In genomic region chr12:47413806-47414205, GRCh38 we compare ENCODE assay signal across 23 cellular contexts.
A peak's percentile ranks its signal among the peaks of the same experiment; 100 is the strongest.
DNase-seq lines count a peak whose midpoint lies in the region; ATAC-seq lines count a peak whose summit lies in the region.
"Had no signal": no experiment of that assay in that cellular context is flagged by ENCODE, and none has a peak within 500 bp of the region (broad histone marks: within the 10 kb centered on the region; RNA-seq: fewer than 3 reads in every experiment).

No MANE protein-coding gene starts in this region.

- peak overlapping the region; percentile 5 for H3K27ac Mint-ChIP-seq in activated naive CD8-positive, alpha-beta T cell
- H3K27ac Mint-ChIP-seq in activated naive CD8-positive, alpha-beta T cell treated with anti-CD3 and anti-CD28 coated beads for 36 hours: no peak overlapping the region
- peak overlapping the region; percentile 12 for H3K27ac Mint-ChIP-seq in activated T-helper 1 cell treated with anti-CD3 and anti-CD28 coated beads, Interleukin-12 subunit alpha, Interleukin-12 subunit beta, Interleukin-2, Interleukin-4 antibody, amounts not matched to agents 30 ng/mL and 10 ng/mL and 1 ng/mL, durations not matched to agents 14 hours and 24 hours and 36 hours
- H3K27ac Mint-ChIP-seq in T-helper 2 cell treated with Interferon-gamma antibody and Interleukin-4, amounts not matched to agents 5 μg/mL and 100 μg/mL, for 36 hours: no peak overlapping the region
- H3K27ac Mint-ChIP-seq: activated T-helper 2 cell treated with anti-CD3 and anti-CD28 coated beads, Interferon-gamma antibody, Interleukin-2, Interleukin-4, amounts not matched to agents 10 μg/mL and 5 μg/mL and 100 μg/mL, durations not matched to agents 14 hours and 24 hours and 36 hours; type B pancreatic cell had no signal

- no peak overlapping the region for H3K4me3 ChIP-seq in effector memory CD4-positive, alpha-beta T cell (ENCODE audit: insufficient read depth, low read depth, low read length, poor library complexity, severe bottlenecking)
- H3K4me3 ChIP-seq: body of pancreas, gastroesophageal sphincter, mucosa of descending colon, right atrium auricular region, stomach had no signal

- intact Hi-C loops in activated T-helper 1 cell treated with anti-CD3 and anti-CD28 coated beads, Interleukin-12 subunit alpha, Interleukin-12 subunit beta, Interleukin-2, Interleukin-4 antibody, amounts not matched to agents 30 ng/mL and 10 ng/mL and 1 ng/mL, durations not matched to agents 14 hours and 24 hours and 36 hours (cut with micrococcal nuclease): loop anchor here (2.0 to 5.0 kb wide), 2 partner anchors 13 to 382 kb away; no protein-coding TSS in a partner anchor

- no peak for ATAC-seq in HG03432 (IDR thresholded peaks at IDR 0.05; ENCODE audit: unreplicated experiment)
- ATAC-seq: body of pancreas, gastroesophageal sphincter, HCT116, left ventricle myocardium superior, mucosa of descending colon had no signal

- DNase-seq in activated naive CD8-positive, alpha-beta T cell treated with anti-CD3 and anti-CD28 coated beads for 36 hours: no peak
- DNase-seq in activated T-helper 1 cell treated with anti-CD3 and anti-CD28 coated beads, Interleukin-12 subunit alpha, Interleukin-12 subunit beta, Interleukin-2, Interleukin-4 antibody, amounts not matched to agents 30 ng/mL and 10 ng/mL and 1 ng/mL, durations not matched to agents 14 hours and 24 hours and 36 hours (ENCODE audit: low spot score): no peak
- DNase-seq in glomerular visceral epithelial cell (ENCODE audit: extremely low spot score) (peak; percentile 15), HCEC 1CT (no peak)
- no peak for DNase-seq in effector memory CD4-positive, alpha-beta T cell
- DNase-seq in T-helper 2 cell treated with Interferon-gamma antibody and Interleukin-4, amounts not matched to agents 5 μg/mL and 100 μg/mL, for 36 hours (ENCODE audit: low spot score): no peak
- DNase-seq: activated CD8-positive, alpha-beta memory T cell treated with anti-CD3 and anti-CD28 coated beads for 24 hours; body of pancreas; cortex of kidney; KG1; left ventricle myocardium superior; mucosa of descending colon; NCI-H1048; NCI-H526; nucleus accumbens; stomach had no signal

- H3K27ac ChIP-seq in effector memory CD4-positive, alpha-beta T cell (ENCODE audit: insufficient read depth, low read length, poor library complexity, severe bottlenecking): no peak overlapping the region
- H3K27ac ChIP-seq: body of pancreas, gastroesophageal sphincter, right atrium auricular region, stomach had no signal

- H3K4me3 Mint-ChIP-seq in activated naive CD8-positive, alpha-beta T cell: no peak overlapping the region
- H3K4me3 Mint-ChIP-seq in activated naive CD8-positive, alpha-beta T cell treated with anti-CD3 and anti-CD28 coated beads for 36 hours: no peak overlapping the region
- H3K4me3 Mint-ChIP-seq in activated T-helper 1 cell treated with anti-CD3 and anti-CD28 coated beads, Interleukin-12 subunit alpha, Interleukin-12 subunit beta, Interleukin-2, Interleukin-4 antibody, amounts not matched to agents 30 ng/mL and 10 ng/mL and 1 ng/mL, durations not matched to agents 14 hours and 24 hours and 36 hours: no peak overlapping the region
- H3K4me3 Mint-ChIP-seq in T-helper 2 cell treated with Interferon-gamma antibody and Interleukin-4, amounts not matched to agents 5 μg/mL and 100 μg/mL, for 36 hours: no peak overlapping the region
- H3K4me3 Mint-ChIP-seq: type B pancreatic cell had no signal

- no peaks in the 10 kb centered on the region for H3K27me3 ChIP-seq in effector memory CD4-positive, alpha-beta T cell (replicated peaks; ENCODE audit: control insufficient read depth, insufficient read depth, low read length, poor library complexity, severe bottlenecking)
- H3K27me3 ChIP-seq: body of pancreas, gastroesophageal sphincter, right atrium auricular region, stomach had no signal

- no peaks in the 10 kb centered on the region for H3K4me1 ChIP-seq in effector memory CD4-positive, alpha-beta T cell (ENCODE audit: control insufficient read depth, insufficient read depth, low read length, poor library complexity, severe bottlenecking)
- H3K4me1 ChIP-seq: body of pancreas, gastroesophageal sphincter, right atrium auricular region, stomach had no signal

- no peaks in the 10 kb centered on the region for H3K9me3 ChIP-seq in effector memory CD4-positive, alpha-beta T cell (ENCODE audit: control insufficient read depth, low read length)
- H3K9me3 ChIP-seq: body of pancreas, gastroesophageal sphincter, mucosa of descending colon, right atrium auricular region, stomach had no signal

- H3K27me3 Mint-ChIP-seq in activated naive CD8-positive, alpha-beta T cell: no peaks in the 10 kb centered on the region
- no peaks in the 10 kb centered on the region for H3K27me3 Mint-ChIP-seq in activated naive CD8-positive, alpha-beta T cell treated with anti-CD3 and anti-CD28 coated beads for 36 hours
- H3K27me3 Mint-ChIP-seq in activated T-helper 1 cell treated with anti-CD3 and anti-CD28 coated beads, Interleukin-12 subunit alpha, Interleukin-12 subunit beta, Interleukin-2, Interleukin-4 antibody, amounts not matched to agents 30 ng/mL and 10 ng/mL and 1 ng/mL, durations not matched to agents 14 hours and 24 hours and 36 hours (ENCODE audit: insufficient read depth): no peaks in the 10 kb centered on the region
- no peaks in the 10 kb centered on the region for H3K27me3 Mint-ChIP-seq in T-helper 2 cell treated with Interferon-gamma antibody and Interleukin-4, amounts not matched to agents 5 μg/mL and 100 μg/mL, for 36 hours (ENCODE audit: low read depth)

- no peaks in the 10 kb centered on the region for H3K9me3 Mint-ChIP-seq in activated naive CD8-positive, alpha-beta T cell (ENCODE audit: low read depth)
- H3K9me3 Mint-ChIP-seq in activated naive CD8-positive, alpha-beta T cell treated with anti-CD3 and anti-CD28 coated beads for 36 hours: peaks cover 6% of the 10 kb centered on the region
- no peaks in the 10 kb centered on the region for H3K9me3 Mint-ChIP-seq in activated T-helper 1 cell treated with anti-CD3 and anti-CD28 coated beads, Interleukin-12 subunit alpha, Interleukin-12 subunit beta, Interleukin-2, Interleukin-4 antibody, amounts not matched to agents 30 ng/mL and 10 ng/mL and 1 ng/mL, durations not matched to agents 14 hours and 24 hours and 36 hours
- no peaks in the 10 kb centered on the region for H3K9me3 Mint-ChIP-seq in T-helper 2 cell treated with Interferon-gamma antibody and Interleukin-4, amounts not matched to agents 5 μg/mL and 100 μg/mL, for 36 hours
- H3K9me3 Mint-ChIP-seq: activated T-helper 2 cell treated with anti-CD3 and anti-CD28 coated beads, Interferon-gamma antibody, Interleukin-2, Interleukin-4, amounts not matched to agents 10 μg/mL and 5 μg/mL and 100 μg/mL, durations not matched to agents 14 hours and 24 hours and 36 hours; type B pancreatic cell had no signal

- no peaks in the 10 kb centered on the region for H3K36me3 Mint-ChIP-seq in activated naive CD8-positive, alpha-beta T cell
- H3K36me3 Mint-ChIP-seq in activated naive CD8-positive, alpha-beta T cell treated with anti-CD3 and anti-CD28 coated beads for 36 hours: peaks cover 8% of the 10 kb centered on the region
- peaks cover 3% of the 10 kb centered on the region for H3K36me3 Mint-ChIP-seq in activated T-helper 1 cell treated with anti-CD3 and anti-CD28 coated beads, Interleukin-12 subunit alpha, Interleukin-12 subunit beta, Interleukin-2, Interleukin-4 antibody, amounts not matched to agents 30 ng/mL and 10 ng/mL and 1 ng/mL, durations not matched to agents 14 hours and 24 hours and 36 hours (ENCODE audit: low read depth)
- no peaks in the 10 kb centered on the region for H3K36me3 Mint-ChIP-seq in T-helper 2 cell treated with Interferon-gamma antibody and Interleukin-4, amounts not matched to agents 5 μg/mL and 100 μg/mL, for 36 hours (ENCODE audit: low read depth)
- H3K36me3 Mint-ChIP-seq: type B pancreatic cell had no signal

- peaks cover 72% of the 10 kb centered on the region for H3K4me1 Mint-ChIP-seq in activated naive CD8-positive, alpha-beta T cell (ENCODE audit: low read depth)
- H3K4me1 Mint-ChIP-seq in activated naive CD8-positive, alpha-beta T cell treated with anti-CD3 and anti-CD28 coated beads for 36 hours: peaks cover 63% of the 10 kb centered on the region
- peaks cover 46% of the 10 kb centered on the region for H3K4me1 Mint-ChIP-seq in activated T-helper 1 cell treated with anti-CD3 and anti-CD28 coated beads, Interleukin-12 subunit alpha, Interleukin-12 subunit beta, Interleukin-2, Interleukin-4 antibody, amounts not matched to agents 30 ng/mL and 10 ng/mL and 1 ng/mL, durations not matched to agents 14 hours and 24 hours and 36 hours (ENCODE audit: low read depth)
- peaks cover 11% of the 10 kb centered on the region for H3K4me1 Mint-ChIP-seq in T-helper 2 cell treated with Interferon-gamma antibody and Interleukin-4, amounts not matched to agents 5 μg/mL and 100 μg/mL, for 36 hours (ENCODE audit: low read depth)

- no peaks in the 10 kb centered on the region for H3K36me3 ChIP-seq in effector memory CD4-positive, alpha-beta T cell (ENCODE audit: control insufficient read depth, insufficient read depth, low read length)
- H3K36me3 ChIP-seq: gastroesophageal sphincter, right atrium auricular region, stomach had no signal

Comparison
In these comparisons a context has a peak if more than half of its experiments do, and no peak if none do; other contexts are left out.
1. H3K27ac Mint-ChIP-seq: peak in activated naive CD8-positive, alpha-beta T cell (single experiment) and activated T-helper 1 cell treated with anti-CD3 and anti-CD28 coated beads, Interleukin-12 subunit alpha, Interleukin-12 subunit beta, Interleukin-2, Interleukin-4 antibody, amounts not matched to agents 30 ng/mL and 10 ng/mL and 1 ng/mL, durations not matched to agents 14 hours and 24 hours and 36 hours (single experiment); none in activated naive CD8-positive, alpha-beta T cell treated with anti-CD3 and anti-CD28 coated beads for 36 hours (single experiment) and T-helper 2 cell treated with Interferon-gamma antibody and Interleukin-4, amounts not matched to agents 5 μg/mL and 100 μg/mL, for 36 hours (single experiment).